In genomic region chr17:60773552-60773951, GRCh38 we compare ENCODE assay signal across 26 cellular contexts.
"Had no signal": no experiment of that assay in that cellular context is flagged by ENCODE, and none has a peak within 500 bp of the region (broad histone marks: within the 10 kb centered on the region; RNA-seq: fewer than 3 reads in every experiment).

No MANE protein-coding gene starts in this region.

- H3K4me3 Mint-ChIP-seq: dendritic cell treated with granulocyte-macrophage colony-stimulating factor and Interleukin-4, amounts not matched to agents 40 ng/mL and 50 ng/mL, for 4 days; effector memory CD8-positive, alpha-beta T cell; endodermal cell had no signal

- FAIRE-seq: endometrium, islet of Langerhans, keratinocyte had no signal

- H3K27me3 ChIP-seq: colonic mucosa, esophagus squamous epithelium, gastrocnemius medialis, heart right ventricle, left lung had no signal

- H3K9me3 ChIP-seq: colonic mucosa, esophagus squamous epithelium, gastrocnemius medialis, left lung, lower lobe of right lung had no signal

- H3K27me3 Mint-ChIP-seq: dendritic cell treated with granulocyte-macrophage colony-stimulating factor and Interleukin-4, amounts not matched to agents 40 ng/mL and 50 ng/mL, for 4 days; effector memory CD8-positive, alpha-beta T cell had no signal

- H3K4me1 ChIP-seq: colonic mucosa, esophagus squamous epithelium, gastrocnemius medialis, heart right ventricle, left lung, lower lobe of right lung had no signal

- H3K36me3 ChIP-seq: colonic mucosa, esophagus squamous epithelium, gastrocnemius medialis, heart right ventricle, lower lobe of right lung had no signal

- DNase-seq: colonic mucosa; cortex of kidney; effector CD8-positive, alpha-beta T cell; effector memory CD8-positive, alpha-beta T cell; endodermal cell; erythroblast; esophagus squamous epithelium; foreskin fibroblast; foreskin melanocyte; gastrocnemius medialis; glutamatergic neuron; head of caudate nucleus; heart right ventricle; hippocampal formation; left cardiac atrium; left lung; left ventricle myocardium superior; lower lobe of right lung; mesenchymal stem cell; midbrain had no signal

- H3K27ac ChIP-seq: colonic mucosa, epithelial cell of prostate, esophagus squamous epithelium, gastrocnemius medialis, heart right ventricle, left lung, lower lobe of right lung had no signal

- H3K4me1 Mint-ChIP-seq: endodermal cell had no signal

- H3K4me3 ChIP-seq: colonic mucosa, esophagus squamous epithelium, gastrocnemius medialis, heart right ventricle, left lung, lower lobe of right lung had no signal

- H3K9me3 Mint-ChIP-seq: dendritic cell treated with granulocyte-macrophage colony-stimulating factor and Interleukin-4, amounts not matched to agents 40 ng/mL and 50 ng/mL, for 4 days; effector memory CD8-positive, alpha-beta T cell had no signal

- ATAC-seq: effector memory CD8-positive, alpha-beta T cell; esophagus mucosa; gastrocnemius medialis; heart right ventricle; left cardiac atrium; left lung; left ventricle myocardium superior; lower lobe of right lung had no signal

- H3K27ac Mint-ChIP-seq: dendritic cell treated with granulocyte-macrophage colony-stimulating factor and Interleukin-4, amounts not matched to agents 40 ng/mL and 50 ng/mL, for 4 days; effector memory CD8-positive, alpha-beta T cell; endodermal cell had no signal
